7 cellular contexts compared by ENCODE assay signal in the genomic region with DNA sequence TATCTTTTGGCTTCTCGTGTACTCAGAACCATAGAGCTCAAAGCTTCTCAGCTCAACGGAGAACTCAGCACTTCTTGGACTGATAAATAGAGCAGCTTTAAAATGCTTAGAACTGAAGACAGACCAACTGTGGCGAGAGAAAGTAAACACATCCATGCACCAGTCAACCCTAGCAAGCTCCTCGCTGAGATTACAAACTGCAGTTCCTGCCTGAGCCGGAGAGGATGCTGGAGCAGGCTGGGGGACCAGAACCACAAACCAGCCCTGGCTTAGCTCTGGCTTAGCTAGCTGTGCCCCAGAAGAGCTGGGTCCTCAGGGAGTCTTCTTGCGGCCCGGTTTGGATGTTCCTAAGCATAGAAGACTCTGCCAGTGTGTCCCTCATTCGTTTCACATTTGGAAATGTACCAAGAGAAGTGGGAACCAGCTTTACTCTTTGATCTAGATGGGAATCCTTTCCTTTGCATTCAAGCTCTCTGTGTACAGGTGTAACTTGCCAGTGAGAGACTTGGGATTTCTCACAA. TPM values are rescaled to one million over a fixed set of nuclear protein-coding genes. Genes with fewer than 3 reads are reported as not detected.
A peak's percentile ranks its signal among the peaks of the same experiment; 100 is the strongest.
DNase-seq lines count a peak whose midpoint lies in the region; ATAC-seq, FAIRE-seq and TF ChIP-seq lines count a peak whose summit lies in the region.

No MANE protein-coding gene starts in this region.

- TF ChIP-seq CTCF in chondrocyte (IDR thresholded peaks at IDR 0.05), result peak; percentile 44

- FAIRE-seq in GM19239 (lab: Jason Lieb, UNC), result no peak

- peaks cover 65% of the 10 kb centered on the region for H3K27me3 Mint-ChIP-seq in chondrocyte (ENCODE audit: low read depth)

- H3K9me3 Mint-ChIP-seq in chondrocyte (ENCODE audit: low read depth), result no peaks in the 10 kb centered on the region

- no peak overlapping the region for H3K27ac Mint-ChIP-seq in chondrocyte (ENCODE audit: unreplicated experiment)

- H3K4me1 Mint-ChIP-seq in chondrocyte (ENCODE audit: low read depth), result peaks cover 3% of the 10 kb centered on the region

- no peak for ATAC-seq in esophagus mucosa

- H3K4me3 Mint-ChIP-seq in chondrocyte (ENCODE audit: unreplicated experiment), result no peak overlapping the region

- no peaks in the 10 kb centered on the region for H3K36me3 Mint-ChIP-seq in chondrocyte (ENCODE audit: low read depth)

- DNase-seq in GM19239 (ENCODE audit: insufficient read length, low spot score) (peak; percentile 34), NCI-H82 (lab: John Stamatoyannopoulos, UW) (peak; percentile 57), chondrocyte (ENCODE audit: low spot score) (no peak), renal cortical epithelial cell (ENCODE audit: low read depth) (peak; percentile 77), activated gamma-delta T cell treated with Interleukin-2 at 50 U/mL for 16 hours (no peak), globus pallidus (ENCODE audit: low spot score) (no peak)

RNA-seq across cellular contexts. Expression of gene PAX8, which starts 5.6 kb away (rescaled TPM):
- total RNA-seq in chondrocyte (0.29 TPM in 1 of 3 replicates, not detected in the others), renal cortical epithelial cell (86.5 and 273 TPM in 2 replicates), esophagus mucosa (6.1 TPM)

Comparison
In these comparisons a context has a peak if more than half of its experiments do, and no peak if none do; other contexts are left out.
1. DNase-seq: peak in GM19239 (single experiment), NCI-H82 (single experiment) and renal cortical epithelial cell (single experiment); none in chondrocyte (single experiment), activated gamma-delta T cell treated with Interleukin-2 at 50 U/mL for 16 hours (single experiment) and globus pallidus (single experiment).
2. RNA of gene PAX8, which starts 5.6 kb away (total RNA-seq): 86.5 to 273 TPM in renal cortical epithelial cell; 6.1 TPM in esophagus mucosa (single experiment) and 0.29 TPM in chondrocyte; every median in the first group is over 10 times any median in the second.